ENCODE assay signal across 17 cellular contexts in the genomic region with DNA sequence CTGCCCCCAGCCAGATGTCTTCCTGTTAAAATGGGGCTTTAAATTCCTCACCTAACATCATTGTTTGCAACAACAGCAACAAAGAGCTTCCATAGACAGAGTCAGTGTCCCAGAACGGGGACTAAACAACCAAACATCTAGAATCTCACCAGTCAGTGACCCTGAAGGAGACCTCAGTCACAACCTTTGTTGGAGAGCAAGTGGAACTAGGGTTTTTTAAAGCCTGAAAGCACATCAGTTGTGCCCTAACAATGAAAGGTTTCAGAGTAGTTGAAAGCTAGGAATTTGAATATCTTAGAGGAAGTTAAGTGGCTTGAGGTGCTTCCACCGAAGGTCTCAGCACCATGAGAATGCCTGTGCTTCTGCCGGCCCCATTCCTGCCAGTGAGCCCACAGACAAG. TPM values are rescaled to one million over a fixed set of nuclear protein-coding genes. Genes with fewer than 3 reads are reported as not detected.
DNase-seq lines count a peak whose midpoint lies in the region; ATAC-seq and TF ChIP-seq lines count a peak whose summit lies in the region.
"Had no signal": no experiment of that assay in that cellular context is flagged by ENCODE, and none has a peak within 500 bp of the region (broad histone marks: within the 10 kb centered on the region; RNA-seq: fewer than 3 reads in every experiment).

No MANE protein-coding gene starts in this region.

- H3K27ac ChIP-seq in HUES64 (ENCODE audit: low read depth, low read length) (peak overlapping the region; percentile 60; the same call in 1 of the 2 replicates), ectodermal cell (ENCODE audit: insufficient read depth, low read depth, low read length, poor library complexity, severe bottlenecking) (peak overlapping the region; percentile 67)
- H3K27ac ChIP-seq: vagina had no signal

- ATAC-seq in GM18502 (IDR thresholded peaks at IDR 0.05; ENCODE audit: poor library complexity, unreplicated experiment), result peak; percentile 28
- ATAC-seq: left ventricle myocardium superior, Panc1 had no signal

- H3K4me3 ChIP-seq in HUES64 (ENCODE audit: low read length), result no peak overlapping the region
- H3K4me3 ChIP-seq in ectodermal cell (ENCODE audit: insufficient read depth, low read depth, low read length), result no peak overlapping the region
- H3K4me3 ChIP-seq: vagina had no signal

- H3K36me3 ChIP-seq in HUES64 (ENCODE audit: insufficient read depth, low read length) (no peaks in the 10 kb centered on the region), ectodermal cell (ENCODE audit: control insufficient read depth, insufficient read depth, low read length) (no peaks in the 10 kb centered on the region)
- H3K36me3 ChIP-seq: BE2C, vagina had no signal

- no peaks in the 10 kb centered on the region for H3K27me3 ChIP-seq in HUES64 (ENCODE audit: insufficient read depth, low read length)
- peaks cover 6% of the 10 kb centered on the region for H3K27me3 ChIP-seq in ectodermal cell (ENCODE audit: control insufficient read depth, insufficient read depth, low read length, poor library complexity, severe bottlenecking)
- H3K27me3 ChIP-seq: BE2C, vagina had no signal

- no peaks in the 10 kb centered on the region for H3K9me3 ChIP-seq in HUES64 (ENCODE audit: insufficient read depth, low read depth, low read length)
- H3K9me3 ChIP-seq in ectodermal cell (ENCODE audit: control insufficient read depth, low read length), result no peaks in the 10 kb centered on the region
- H3K9me3 ChIP-seq: BE2C, vagina had no signal

- H3K27ac Mint-ChIP-seq in type B pancreatic cell (no peak overlapping the region), HFFc6 (no peak overlapping the region)

- H3K4me3 Mint-ChIP-seq in type B pancreatic cell, result peak overlapping the region; percentile 15
- no peak overlapping the region for H3K4me3 Mint-ChIP-seq in HFFc6

- TF ChIP-seq CTCF in type B pancreatic cell (conservative IDR thresholded peaks at IDR 0.05) (no peak), HFFc6 (IDR thresholded peaks at IDR 0.05) (no peak)

- H3K27me3 Mint-ChIP-seq in type B pancreatic cell (peaks cover 3% of the 10 kb centered on the region), HFFc6 (ENCODE audit: insufficient read depth) (no peaks in the 10 kb centered on the region; the same call in 1 of the 2 replicates)

- H3K4me1 Mint-ChIP-seq in type B pancreatic cell (ENCODE audit: unreplicated experiment), result peaks cover 10% of the 10 kb centered on the region
- H3K4me1 Mint-ChIP-seq in HFFc6 (ENCODE audit: low read depth), result peaks cover 7% of the 10 kb centered on the region

- no peak overlapping the region for H3K9ac ChIP-seq in HUES64 (ENCODE audit: low read depth, low read length)

- H3K36me3 Mint-ChIP-seq in type B pancreatic cell (no peaks in the 10 kb centered on the region), HFFc6 (ENCODE audit: low read depth) (no peaks in the 10 kb centered on the region)

- DNase-seq in type B pancreatic cell (ENCODE audit: extremely low spot score, unreplicated experiment), result no peak
- no peak for DNase-seq in D341Med (ENCODE audit: low spot score)
- no peak for DNase-seq in cerebellum (ENCODE audit: low spot score)
- DNase-seq in HFFc6, result no peak
- DNase-seq: activated CD4-positive, CD25-positive, alpha-beta regulatory T cell treated with anti-CD3 and anti-CD28 coated beads, Interleukin-2, amount 50 U/mL, for 72 hours; activated gamma-delta T cell; amygdala; BE2C; caudate nucleus; effector CD8-positive, alpha-beta T cell; T-helper 9 cell had no signal

- H3K4me1 ChIP-seq in HUES64 (ENCODE audit: insufficient read depth, low read length) (peaks cover 8% of the 10 kb centered on the region), ectodermal cell (ENCODE audit: control insufficient read depth, insufficient read depth, low read length) (peaks cover 11% of the 10 kb centered on the region)
- H3K4me1 ChIP-seq: BE2C had no signal

- H3K9me3 Mint-ChIP-seq in type B pancreatic cell (no peaks in the 10 kb centered on the region), HFFc6 (no peaks in the 10 kb centered on the region)

- 50% methylated on average over 3 of the region's 3 CpGs for WGBS in HUES64
- WGBS in ectodermal cell, 2 experiments, result 40 to 47% methylated on average over 3 of the region's 3 CpGs

RNA-seq across cellular contexts. Expression of a gene that starts 5.0 kb away (rescaled TPM):
- polyA plus RNA-seq in HUES64 (2013, experiment 1 of 2), result 28.1 TPM
- polyA plus RNA-seq in HUES64 (2013, experiment 2 of 2), result 30.7 TPM
- 57.5 TPM for polyA plus RNA-seq in ectodermal cell (2013, experiment 1 of 4)
- 66.4 TPM for polyA plus RNA-seq in ectodermal cell (2013, experiment 2 of 4)
- 45.2 TPM for polyA plus RNA-seq in ectodermal cell (2013, experiment 3 of 4)
- 49.4 TPM for polyA plus RNA-seq in ectodermal cell (2013, experiment 4 of 4)
- total RNA-seq in type B pancreatic cell (ENCODE audit: low replicate concordance) (29.0 and 59.5 TPM in 2 replicates), cerebellum (22.0 TPM)
- total RNA-seq in HFFc6 (2021; fragmentation: NEBNext Ultra II Directional; extraction: Animal tissue kit (Norgen Biotek cat#: 25700)), result 10 to 100 TPM; 12.1 to 43.3 (median 15.8) TPM
